In genomic region chr2:65532318-65532717, GRCh38 we compare ENCODE assay signal across 10 cellular contexts.
"Had no signal": no experiment of that assay in that cellular context is flagged by ENCODE, and none has a peak within 500 bp of the region (broad histone marks: within the 10 kb centered on the region; RNA-seq: fewer than 3 reads in every experiment).

No MANE protein-coding gene starts in this region.

- H3K4me2 ChIP-seq: GM23338 had no signal

- H3K9ac ChIP-seq: GM23248 had no signal

- H3K4me3 ChIP-seq: GM23248, GM23338, HAP-1 had no signal

- ATAC-seq: GM23338 had no signal

- H2AFZ ChIP-seq: GM23248, GM23338 had no signal

- H3K9me3 ChIP-seq: HAP-1 had no signal

- FAIRE-seq: H1, H54 had no signal

- H3K4me1 ChIP-seq: HAP-1 had no signal

- H3K27ac ChIP-seq: GM23248 had no signal

- H3K36me3 ChIP-seq: HAP-1 had no signal

- DNase-seq: GM23248, GOT3, H7, H9, HCEC 1CT, HFFc6 had no signal
